Comparison of ENCODE assay signal across 17 cellular contexts in genomic region chr22:24379536-24379935, GRCh38. TPM values are rescaled to one million over a fixed set of nuclear protein-coding genes. Genes with fewer than 3 reads are reported as not detected.
DNase-seq lines count a peak whose midpoint lies in the region; ATAC-seq, FAIRE-seq and TF ChIP-seq lines count a peak whose summit lies in the region.
"Had no signal": no experiment of that assay in that cellular context is flagged by ENCODE, and none has a peak within 500 bp of the region (broad histone marks: within the 10 kb centered on the region; RNA-seq: fewer than 3 reads in every experiment).

No MANE protein-coding gene starts in this region.

- FAIRE-seq in bronchial epithelial cell (lab: Jason Lieb, UNC): no peak
- FAIRE-seq: astrocyte had no signal

- H3K27me3 Mint-ChIP-seq in CD4-positive, alpha-beta T cell: no peaks in the 10 kb centered on the region
- no peaks in the 10 kb centered on the region for H3K27me3 Mint-ChIP-seq in neural progenitor cell (ENCODE audit: insufficient read depth, low read depth)
- H3K27me3 Mint-ChIP-seq: B cell; dendritic cell treated with granulocyte-macrophage colony-stimulating factor and Interleukin-4, amounts not matched to agents 40 ng/mL and 50 ng/mL, for 4 days had no signal

- peak overlapping the region; percentile 42 for H3K4me2 ChIP-seq in DND-41 (ENCODE audit: insufficient read depth, low read length)
- H3K4me2 ChIP-seq in neural progenitor cell: no peak overlapping the region

- H3K27ac Mint-ChIP-seq in CD4-positive, alpha-beta T cell: no peak overlapping the region
- H3K27ac Mint-ChIP-seq in neural progenitor cell: no peak overlapping the region
- H3K27ac Mint-ChIP-seq: activated T-cell treated with anti-CD3 and anti-CD28 coated beads, Interleukin-2, amount 50 U/mL, for 72 hours; B cell; dendritic cell treated with granulocyte-macrophage colony-stimulating factor and Interleukin-4, amounts not matched to agents 40 ng/mL and 50 ng/mL, for 4 days had no signal

- H3F3A ChIP-seq in neural progenitor cell (ENCODE audit: low read depth): no peaks in the 10 kb centered on the region

- H3K9ac ChIP-seq in DND-41 (ENCODE audit: low read depth, low read length) (peak overlapping the region; percentile 40), neural progenitor cell (no peak overlapping the region)

- no peaks in the 10 kb centered on the region for H3K9me3 ChIP-seq in CD4-positive, alpha-beta T cell (ENCODE audit: control insufficient read depth, low read length)
- H3K9me3 ChIP-seq in DND-41 (ENCODE audit: insufficient read depth, low read length, severe bottlenecking): no peaks in the 10 kb centered on the region
- no peaks in the 10 kb centered on the region for H3K9me3 ChIP-seq in testis
- H3K9me3 ChIP-seq in neural progenitor cell (ENCODE audit: low read depth): no peaks in the 10 kb centered on the region

- H3K27ac ChIP-seq in CD4-positive, alpha-beta T cell (ENCODE audit: low read depth, low read length): no peak overlapping the region
- peak overlapping the region; percentile 92 for H3K27ac ChIP-seq in DND-41 (ENCODE audit: low read length)
- H3K27ac ChIP-seq in testis: no peak overlapping the region
- no peak overlapping the region for H3K27ac ChIP-seq in neural progenitor cell

- no peaks in the 10 kb centered on the region for H3K9me3 Mint-ChIP-seq in CD4-positive, alpha-beta T cell
- H3K9me3 Mint-ChIP-seq in neural progenitor cell: peaks cover 2% of the 10 kb centered on the region
- H3K9me3 Mint-ChIP-seq: activated T-cell treated with anti-CD3 and anti-CD28 coated beads, Interleukin-2, amount 50 U/mL, for 72 hours; dendritic cell treated with granulocyte-macrophage colony-stimulating factor and Interleukin-4, amounts not matched to agents 40 ng/mL and 50 ng/mL, for 4 days had no signal

- no peak overlapping the region for H3K4me3 Mint-ChIP-seq in CD4-positive, alpha-beta T cell
- H3K4me3 Mint-ChIP-seq in neural progenitor cell: no peak overlapping the region
- H3K4me3 Mint-ChIP-seq: activated T-cell treated with anti-CD3 and anti-CD28 coated beads, Interleukin-2, amount 50 U/mL, for 72 hours; B cell; dendritic cell treated with granulocyte-macrophage colony-stimulating factor and Interleukin-4, amounts not matched to agents 40 ng/mL and 50 ng/mL, for 4 days had no signal

- H3K4me1 Mint-ChIP-seq in CD4-positive, alpha-beta T cell (ENCODE audit: low read depth): peaks cover 37% of the 10 kb centered on the region
- H3K4me1 Mint-ChIP-seq in neural progenitor cell: no peaks in the 10 kb centered on the region
- H3K4me1 Mint-ChIP-seq: B cell had no signal

- H3K4me3 ChIP-seq in DND-41 (ENCODE audit: low read depth in 1 of 2, low read length in 2 of 2) (no peak overlapping the region), bronchial epithelial cell (ENCODE audit: low read depth, low read length) (no peak overlapping the region), testis (no peak overlapping the region), neural progenitor cell (no peak overlapping the region)

- intact Hi-C loops in CD4-positive, alpha-beta T cell (cut with DNase I, micrococcal nuclease): no loop called here
- intact Hi-C loops in testis (cut with DNase I; ENCODE audit: low total_unique reads): no loop called here

- H3K4me1 ChIP-seq in DND-41 (ENCODE audit: insufficient read depth, low read length) (peaks cover 43% of the 10 kb centered on the region), testis (no peaks in the 10 kb centered on the region), neural progenitor cell (no peaks in the 10 kb centered on the region)

- H4K20me1 ChIP-seq in DND-41 (ENCODE audit: insufficient read depth, low read length) (no peaks in the 10 kb centered on the region), neural progenitor cell (ENCODE audit: low read depth) (no peaks in the 10 kb centered on the region)

- H3K36me3 Mint-ChIP-seq in CD4-positive, alpha-beta T cell (ENCODE audit: low read depth): peaks cover 48% of the 10 kb centered on the region
- peaks cover 50% of the 10 kb centered on the region for H3K36me3 Mint-ChIP-seq in neural progenitor cell

- WGBS in testis, 2 donors: 73 to 76% methylated on average over 2 of the region's 2 CpGs

- H3K27me3 ChIP-seq in CD4-positive, alpha-beta T cell (ENCODE audit: control insufficient read depth, insufficient read depth, low read length): no peaks in the 10 kb centered on the region
- no peaks in the 10 kb centered on the region for H3K27me3 ChIP-seq in DND-41 (ENCODE audit: insufficient read depth, low read length, poor library complexity)
- H3K27me3 ChIP-seq in bronchial epithelial cell (ENCODE audit: control insufficient read depth, insufficient read depth, low read length): no peaks in the 10 kb centered on the region
- no peaks in the 10 kb centered on the region for H3K27me3 ChIP-seq in testis
- H3K27me3 ChIP-seq in neural progenitor cell: no peaks in the 10 kb centered on the region

- TF ChIP-seq CTCF in CD4-positive, alpha-beta T cell (IDR thresholded peaks at IDR 0.05): no peak
- TF ChIP-seq CTCF in DND-41 (IDR thresholded peaks at IDR 0.05; ENCODE audit: borderline replicate concordance, extremely low read depth, low read length, poor library complexity, severe bottlenecking) (no peak), bronchial epithelial cell (IDR thresholded peaks at IDR 0.05; ENCODE audit: insufficient read depth, low read length, severe bottlenecking) (no peak), testis (IDR thresholded peaks at IDR 0.05) (no peak), neural progenitor cell (IDR thresholded peaks at IDR 0.05) (no peak)

- H3K79me2 ChIP-seq in DND-41 (ENCODE audit: insufficient read depth, low read length) (peaks cover 9% of the 10 kb centered on the region), neural progenitor cell (ENCODE audit: low read depth) (no peaks in the 10 kb centered on the region)

- H3K36me3 ChIP-seq in DND-41 (ENCODE audit: insufficient read depth, low read length) (peaks cover 47% of the 10 kb centered on the region), bronchial epithelial cell (ENCODE audit: control insufficient read depth, insufficient read depth, low read length) (no peaks in the 10 kb centered on the region), testis (ENCODE audit: low read depth, missing control alignments) (no peaks in the 10 kb centered on the region), neural progenitor cell (peaks cover 18% of the 10 kb centered on the region)

- DNase-seq in CD4-positive, alpha-beta T cell: no peak
- DNase-seq in DND-41 (peak; percentile 57), OCI-M1 (lab: John Stamatoyannopoulos, UW) (peak; percentile 64), bronchial epithelial cell (ENCODE audit: low read depth) (peak; percentile 23), DMS79 (lab: John Stamatoyannopoulos, UW) (no peak), testis (no peak), HT-29 (ENCODE audit: low spot score) (no peak), neural progenitor cell (ENCODE audit: low spot score) (no peak)
- DNase-seq: activated T-cell treated with anti-CD3 and anti-CD28 coated beads, Interleukin-2, amount 50 U/mL, for 72 hours; DMS153; H7; Karpas-422 had no signal

- H2AFZ ChIP-seq in DND-41 (ENCODE audit: low read depth, low read length) (no peak overlapping the region), neural progenitor cell (replicated peaks) (no peak overlapping the region)

- POLR2A ChIA-PET in CD4-positive, alpha-beta T cell (lab: Charles Lee): no interaction called here

- TF ChIP-seq POLR2A in testis (IDR thresholded peaks at IDR 0.05): no peak

- CTCF ChIA-PET in CD4-positive, alpha-beta T cell (lab: Charles Lee): no interaction called here

- peak; percentile 68 for ATAC-seq in CD4-positive, alpha-beta T cell (ENCODE audit: poor library complexity)
- ATAC-seq in DND-41 (ENCODE audit: insufficient read depth, low read depth): peak; percentile 98
- ATAC-seq: activated CD4-positive, CD25-positive, alpha-beta regulatory T cell treated with anti-CD3 and anti-CD28 coated beads, Interleukin-2, amount 50 U/mL, for 24 hours; activated T-cell treated with anti-CD3 and anti-CD28 coated beads, Interleukin-2, amount 50 U/mL, for 72 hours; left lobe of liver had no signal

RNA-seq across cellular contexts. Expression of gene ADORA2A, which starts 47.9 kb away (rescaled TPM):
- 10 to 100 TPM; 15.5 to 16.4 TPM for total RNA-seq in CD4-positive, alpha-beta T cell
- total RNA-seq in bronchial epithelial cell (under 0.01 and 0.77 TPM in 2 replicates), testis (1 to 10 TPM; 2.2 to 5.1 TPM), neural progenitor cell (ENCODE audit: low replicate concordance) (0.51 and 5.8 TPM in 2 replicates)
- polyA plus RNA-seq in testis (ENCODE audit: insufficient read depth, low read depth, low replicate concordance): 2.5 TPM
- 0.36 and 0.44 TPM in 2 replicates for total RNA-seq in HT-29 (2014; rRNA removed; shearing (Covaris generic))

Comparison
In these comparisons a context has a peak if more than half of its experiments do, and no peak if none do; other contexts are left out.
1. DNase-seq: peak in DND-41 (single experiment), OCI-M1 (single experiment) and bronchial epithelial cell (single experiment); none in CD4-positive, alpha-beta T cell (0 of 10), DMS79 (single experiment), testis (single experiment), HT-29 (single experiment) and neural progenitor cell (single experiment).